Comparison of ENCODE assay signal across 11 cellular contexts in the genomic region with DNA sequence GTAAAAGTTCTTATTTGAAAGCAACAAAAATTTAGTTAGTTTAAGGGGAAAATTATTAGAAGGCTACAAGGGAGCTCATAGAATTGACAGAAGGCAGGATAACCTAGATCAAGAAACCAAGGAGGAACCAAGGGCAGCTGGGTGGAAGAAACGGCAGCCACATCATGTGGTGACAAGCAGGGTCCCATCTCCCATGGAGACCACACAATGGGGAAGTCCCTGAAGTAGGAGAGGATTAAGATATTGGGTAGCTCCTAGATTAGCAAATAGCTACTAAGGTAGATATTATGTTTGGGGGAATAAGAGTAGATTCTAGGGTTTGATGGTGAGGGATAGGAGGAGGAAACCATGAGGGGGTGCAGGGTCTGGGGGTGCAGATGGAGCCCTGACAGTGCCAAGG. TPM values are rescaled to one million over a fixed set of nuclear protein-coding genes. Genes with fewer than 3 reads are reported as not detected.
"Had no signal": no experiment of that assay in that cellular context is flagged by ENCODE, and none has a peak within 500 bp of the region (broad histone marks: within the 10 kb centered on the region; RNA-seq: fewer than 3 reads in every experiment).

No MANE protein-coding gene starts in this region.

- H3K9me3 ChIP-seq: ascending aorta, left ventricle myocardium inferior, thyroid gland had no signal

- ATAC-seq: esophagus mucosa; stimulated activated effector memory CD8-positive, alpha-beta T cell treated with anti-CD3 and anti-CD28 coated beads, Interleukin-12 subunit alpha, Interleukin-12 subunit beta, amount 100 ng/mL, for 72 hours had no signal

- H3K4me1 Mint-ChIP-seq: activated naive CD8-positive, alpha-beta T cell treated with anti-CD3 and anti-CD28 coated beads, Interleukin-2, amount 10 ng/mL, durations not matched to agents 7 days and 5 days; nephron progenitor cell; stimulated activated effector memory CD8-positive, alpha-beta T cell treated with anti-CD3 and anti-CD28 coated beads, Interleukin-12 subunit alpha, Interleukin-12 subunit beta, amount 100 ng/mL, for 72 hours had no signal

- H3K4me3 Mint-ChIP-seq: activated naive CD8-positive, alpha-beta T cell treated with anti-CD3 and anti-CD28 coated beads, Interleukin-2, amount 10 ng/mL, durations not matched to agents 7 days and 5 days; nephron progenitor cell; stimulated activated effector memory CD8-positive, alpha-beta T cell treated with anti-CD3 and anti-CD28 coated beads, Interleukin-12 subunit alpha, Interleukin-12 subunit beta, amount 100 ng/mL, for 72 hours had no signal

- DNase-seq: activated naive CD4-positive, alpha-beta T cell; activated naive CD8-positive, alpha-beta T cell treated with anti-CD3 and anti-CD28 coated beads, Interleukin-2, amount 10 ng/mL, durations not matched to agents 7 days and 5 days; activated T-cell treated with anti-CD3 and anti-CD28 coated beads for 4 hours; hippocampal formation; left ventricle myocardium inferior; nephron progenitor cell; occipital lobe; thyroid gland had no signal

- H3K27me3 ChIP-seq: ascending aorta, thyroid gland had no signal

- H3K4me1 ChIP-seq: ascending aorta, left ventricle myocardium inferior, thyroid gland had no signal

- H3K36me3 Mint-ChIP-seq: stimulated activated effector memory CD8-positive, alpha-beta T cell treated with anti-CD3 and anti-CD28 coated beads, Interleukin-12 subunit alpha, Interleukin-12 subunit beta, amount 100 ng/mL, for 72 hours had no signal

- H3K27ac Mint-ChIP-seq: activated naive CD8-positive, alpha-beta T cell treated with anti-CD3 and anti-CD28 coated beads, Interleukin-2, amount 10 ng/mL, durations not matched to agents 7 days and 5 days; nephron progenitor cell; stimulated activated effector memory CD8-positive, alpha-beta T cell treated with anti-CD3 and anti-CD28 coated beads, Interleukin-12 subunit alpha, Interleukin-12 subunit beta, amount 100 ng/mL, for 72 hours had no signal

- H3K4me3 ChIP-seq: ascending aorta, left ventricle myocardium inferior, thyroid gland had no signal

- H3K27ac ChIP-seq: ascending aorta, left ventricle myocardium inferior, thyroid gland had no signal

- H3K36me3 ChIP-seq: ascending aorta, left ventricle myocardium inferior, thyroid gland had no signal

RNA-seq across cellular contexts. Expression of a gene that starts 51.7 kb away (rescaled TPM):
- total RNA-seq: ascending aorta had no signal
